8 cellular contexts compared by ENCODE assay signal in genomic region chr4:103198111-103198765, GRCh38. TPM values are rescaled to one million over a fixed set of nuclear protein-coding genes. Genes with fewer than 3 reads are reported as not detected.
DNase-seq lines count a peak whose midpoint lies in the region; ATAC-seq, FAIRE-seq and TF ChIP-seq lines count a peak whose summit lies in the region.

Gene CENPE (minus strand): TSS chr4:103198343. CDS start chr4:103198319, 24 bp downstream.

- H3K36me3 Mint-ChIP-seq in H9 (ENCODE audit: insufficient read depth in 1 of 3, low read depth in 3 of 3), result peaks cover 23 to 32% (median 31%) of the 10 kb centered on the region in 3 experiments

- H3K23me2 ChIP-seq in H9 (ENCODE audit: insufficient read length, low read depth, low read length, poor library complexity, severe bottlenecking), result peaks cover 3% of the 10 kb centered on the region

- H3K9ac ChIP-seq in H9 (ENCODE audit: extremely low read depth, insufficient read length, low read length), result peak within 1 kb of the TSS; percentile 81

- no peak within 1 kb of the TSS for H2AK5ac ChIP-seq in H9 (ENCODE audit: insufficient read length, low read length)

- H3K27me3 Mint-ChIP-seq in H9 (ENCODE audit: low read depth), result no peaks in the 10 kb centered on the region

- H4K8ac ChIP-seq in H9 (replicated peaks; ENCODE audit: insufficient read length, low read depth, low read length), result no peak within 1 kb of the TSS

- peak within 1 kb of the TSS; percentile 74; the same call in 1 of the 2 replicates for H3K14ac ChIP-seq in H9 (ENCODE audit: insufficient read depth, low read length)

- no peak within 1 kb of the TSS for H3K56ac ChIP-seq in H9 (ENCODE audit: insufficient read length, low read depth, low read length)

- TF ChIP-seq CTCF in H9 (conservative IDR thresholded peaks at IDR 0.05), result no peak
- no peak for TF ChIP-seq CTCF in gastroesophageal sphincter (IDR thresholded peaks at IDR 0.05)
- TF ChIP-seq CTCF in neutrophil (IDR thresholded peaks at IDR 0.05), result no peak

- H3K27ac Mint-ChIP-seq in H9, result peak within 1 kb of the TSS; percentile 82 to 93 (median 89); a peak in 5 of 7 replicates

- H3K27ac ChIP-seq in H9 (ENCODE audit: insufficient read length, low read depth, low read length), result no peak within 1 kb of the TSS
- H3K27ac ChIP-seq in gastroesophageal sphincter, result peak within 1 kb of the TSS; percentile 24 to 81 (median 74)
- H3K27ac ChIP-seq in neutrophil, result peak within 1 kb of the TSS; percentile 77
- H3K27ac ChIP-seq in substantia nigra (ENCODE audit: low read depth, low read length, poor library complexity, severe bottlenecking), result peak within 1 kb of the TSS; percentile 19

- no CpG with 5 or more reads among the region's 44 CpGs for WGBS in H9 (ENCODE audit: extremely low coverage, insufficient read length, low lambda C conversion rate)
- 0% methylated on average over 4 to 13 of the region's 44 CpGs for WGBS in gastroesophageal sphincter (ENCODE audit: low coverage in 1 of 2), 2 donors

- H3K9me3 Mint-ChIP-seq in H9, result no peaks in the 10 kb centered on the region

- DNase-seq in H9, result peak; percentile 91
- peak; percentile 76 for DNase-seq in M059J (ENCODE audit: low read depth)
- peak; percentile 79 for DNase-seq in SIG-M5 treated with dmso at 0.1 percent for 504 hours (lab: John Stamatoyannopoulos, UW; ENCODE audit: unreplicated experiment)
- DNase-seq in activated gamma-delta T cell (lab: John Stamatoyannopoulos, UW), result peak; percentile 56
- peak in 48 of 49 donors; percentile 6 to 87 (median 64) for DNase-seq in substantia nigra (lab: John Stamatoyannopoulos, UW)

- FAIRE-seq in G401.6 (lab: Jason Lieb, UNC), result peak; percentile 91

- no peak within 1 kb of the TSS for H3T11ph ChIP-seq in H9 (ENCODE audit: low read length)

- peak within 1 kb of the TSS; percentile 81 for H2AFZ ChIP-seq in H9 (ENCODE audit: low read length)

- no peaks in the 10 kb centered on the region for H4K20me1 ChIP-seq in H9 (ENCODE audit: control insufficient read depth, insufficient read depth, insufficient read length)

- TF ChIP-seq EP300 in gastroesophageal sphincter (IDR thresholded peaks at IDR 0.05), result no peak

- H3K4me2 ChIP-seq in H9 (ENCODE audit: insufficient read depth, insufficient read length, low read length), result peak within 1 kb of the TSS; percentile 93

- H3K79me2 ChIP-seq in H9 (ENCODE audit: insufficient read depth, low read length), result no peaks in the 10 kb centered on the region; the same call in 1 of the 2 replicates

- no peak within 1 kb of the TSS for H3K4ac ChIP-seq in H9 (ENCODE audit: low read depth, low read length)

- no peak within 1 kb of the TSS for H3K18ac ChIP-seq in H9 (ENCODE audit: insufficient read length, low read depth, low read length)

- no peak for TF ChIP-seq POLR2A in gastroesophageal sphincter (IDR thresholded peaks at IDR 0.05)

- peaks cover 12 to 15% of the 10 kb centered on the region in 2 experiments for H3K4me1 Mint-ChIP-seq in H9

- H3K4me3 ChIP-seq in gastroesophageal sphincter (peak within 1 kb of the TSS; percentile 45 to 73), neutrophil (ENCODE audit: low read depth in 1 of 2, low read length in 1 of 2) (peak within 1 kb of the TSS; percentile 90 to 91)

- H3K79me1 ChIP-seq in H9 (ENCODE audit: insufficient read depth, low read depth, low read length, poor library complexity, severe bottlenecking), result no peaks in the 10 kb centered on the region

- ATAC-seq in gastroesophageal sphincter, result peak; percentile 93

- no peak within 1 kb of the TSS for H3K23ac ChIP-seq in H9 (ENCODE audit: insufficient read length, low read depth, low read length)

- no peaks in the 10 kb centered on the region for H3K9me3 ChIP-seq in H9 (ENCODE audit: control insufficient read depth, low read depth, low read length)
- no peaks in the 10 kb centered on the region for H3K9me3 ChIP-seq in gastroesophageal sphincter
- H3K9me3 ChIP-seq in neutrophil, result no peaks in the 10 kb centered on the region

- no peaks in the 10 kb centered on the region for H3K36me3 ChIP-seq in gastroesophageal sphincter
- H3K36me3 ChIP-seq in neutrophil, result peaks cover 9% of the 10 kb centered on the region

- H2BK20ac ChIP-seq in H9 (ENCODE audit: low read depth, low read length, poor library complexity, severe bottlenecking), result no peak within 1 kb of the TSS

- H3K4me1 ChIP-seq in H9 (ENCODE audit: insufficient read depth, low read length), result no peaks in the 10 kb centered on the region
- H3K4me1 ChIP-seq in gastroesophageal sphincter, result peaks cover 0 to 12% (median 0%) of the 10 kb centered on the region in 3 donors
- H3K4me1 ChIP-seq in neutrophil (ENCODE audit: control insufficient read depth in 1 of 2, insufficient read depth in 1 of 2, low read depth in 1 of 2, low read length in 1 of 2), result peaks cover 10 to 21% of the 10 kb centered on the region in 2 experiments

- H4K5ac ChIP-seq in H9 (ENCODE audit: insufficient read length, low read depth, low read length), result no peak within 1 kb of the TSS

- no peaks in the 10 kb centered on the region for H3K27me3 ChIP-seq in H9 (ENCODE audit: insufficient read depth, low read length)
- H3K27me3 ChIP-seq in gastroesophageal sphincter, result peaks cover 3% of the 10 kb centered on the region
- H3K27me3 ChIP-seq in neutrophil, result peaks cover 24% of the 10 kb centered on the region

- H4K91ac ChIP-seq in H9 (ENCODE audit: insufficient read length, low read depth, low read length), result no peak within 1 kb of the TSS

- no peak within 1 kb of the TSS for H2BK12ac ChIP-seq in H9 (ENCODE audit: insufficient read length, low read depth, low read length)

- H2BK120ac ChIP-seq in H9 (ENCODE audit: low read depth, low read length, poor library complexity, severe bottlenecking), result no peak within 1 kb of the TSS

- H2BK15ac ChIP-seq in H9 (ENCODE audit: low read depth, low read length), result no peak within 1 kb of the TSS

- no peak within 1 kb of the TSS for H2BK5ac ChIP-seq in H9 (ENCODE audit: insufficient read length, low read length)

- peak within 1 kb of the TSS; percentile 93 to 96 for H3K4me3 Mint-ChIP-seq in H9

RNA-seq across cellular contexts. Expression of gene CENPE, which starts in this region (rescaled TPM):
- 34.4 and 38.1 TPM in 2 replicates for total RNA-seq in H9 (2021)
- total RNA-seq in M059J (2014; rRNA removed; shearing (Covaris generic)), result 15.9 and 21.3 TPM in 2 replicates
- total RNA-seq in gastroesophageal sphincter, result 1 to 10 TPM in 2 of 4 donors, under 1 TPM in 2; 0.81 to 1.8 (median 1.1) TPM
